ENCODE assay signal across 8 cellular contexts in genomic region chr1:214331827-214332423, GRCh38. TPM values are rescaled to one million over a fixed set of nuclear protein-coding genes. Genes with fewer than 3 reads are reported as not detected.
DNase-seq lines count a peak whose midpoint lies in the region; ATAC-seq and TF ChIP-seq lines count a peak whose summit lies in the region.

No MANE protein-coding gene starts in this region.

- no TSS peak for BruUV-seq in PC-3 (replicated peaks; lab: Mats Ljungman, UMichigan)

- H3K4me1 ChIP-seq in PC-3 (ENCODE audit: insufficient read depth, low read length): peaks cover 4% of the 10 kb centered on the region
- peaks cover 6 to 58% (median 21%) of the 10 kb centered on the region in 9 donors for H3K4me1 ChIP-seq in heart right ventricle

- intact Hi-C loops in PC-3 (cut with micrococcal nuclease): loop anchor here (2.0 to 5.0 kb wide), 2 partner anchors 220 to 1195 kb away; partner anchors contain the start of gene PTPN14
- intact Hi-C loops in heart right ventricle (cut with DNase I): loop anchor here in 9 of 10 donors (2.0 to 10.0 kb wide), 8 partner anchors 115 to 255 kb away; partner anchors contain the start of gene PTPN14 (in 2 of the 9)

- CTCF ChIA-PET in PC-3 (lab: Charles Lee): interaction anchor here (0.5 to 3.3 kb wide), 27 partner anchors 14 to 1195 kb away, joined by 3 to 46 read pairs (median 4); partner anchors contain the start of gene CENPF

- no peak overlapping the region for H2AFZ ChIP-seq in PC-3 (ENCODE audit: low read length)

- H3K4me2 ChIP-seq in PC-3 (ENCODE audit: low read length): no peak overlapping the region

- H3K4me3 ChIP-seq in PC-3 (ENCODE audit: low read length) (no peak overlapping the region), heart right ventricle (no peak overlapping the region)

- no peaks in the 10 kb centered on the region for H3K79me2 ChIP-seq in PC-3 (ENCODE audit: low read length)

- H3K9me3 ChIP-seq in PC-3 (ENCODE audit: low read length) (no peaks in the 10 kb centered on the region), heart right ventricle (no peaks in the 10 kb centered on the region)

- ATAC-seq in HG02759 (IDR thresholded peaks at IDR 0.05; ENCODE audit: unreplicated experiment) (peak; percentile 47), PC-3 (peak; percentile 33), heart right ventricle (peak in 1 of 8 donors; percentile 13)

- H3K27me3 ChIP-seq in PC-3 (ENCODE audit: low read length): no peaks in the 10 kb centered on the region
- no peaks in the 10 kb centered on the region for H3K27me3 ChIP-seq in heart right ventricle

- H3K9me2 ChIP-seq in PC-3 (replicated peaks; ENCODE audit: low read length): no peaks in the 10 kb centered on the region

- TF ChIP-seq CTCF in PC-3 (conservative IDR thresholded peaks at IDR 0.05; ENCODE audit: low read depth, low read length) (peak; percentile 98), heart right ventricle (IDR thresholded peaks at IDR 0.05) (peak; percentile 42 to 84 (median 68))

- no peak overlapping the region for H3K27ac ChIP-seq in PC-3 (ENCODE audit: low read length)
- H3K27ac ChIP-seq in heart right ventricle: peak overlapping the region in 7 of 10 donors; percentile 26 to 86 (median 53)

- POLR2A ChIA-PET in PC-3 (lab: Charles Lee; ENCODE audit: unreplicated experiment): interaction anchor here (1.0 kb wide), 1 partner anchor 220 kb away, joined by 7 read pairs; the partner anchor contains the start of gene PTPN14

- 73 to 76% methylated on average over 9 of the region's 9 CpGs for WGBS in heart right ventricle, 2 donors

- no peaks in the 10 kb centered on the region for H3F3A ChIP-seq in PC-3 (ENCODE audit: low read length, unreplicated experiment)

- H3K9ac ChIP-seq in PC-3 (ENCODE audit: low read length): no peak overlapping the region

- peaks cover 21% of the 10 kb centered on the region; the same call in 1 of the 2 replicates for H3K36me3 ChIP-seq in PC-3 (ENCODE audit: low read depth, low read length)
- peaks cover 0 to 78% (median 33%) of the 10 kb centered on the region in 9 donors for H3K36me3 ChIP-seq in heart right ventricle

- H4K20me1 ChIP-seq in PC-3 (ENCODE audit: low read length): no peaks in the 10 kb centered on the region

- DNase-seq in NCI-H510A treated with DMSO at 0.1 percent for 48 hours (lab: John Stamatoyannopoulos, UW): peak; percentile 19
- DNase-seq in NCI-H510A (lab: John Stamatoyannopoulos, UW): no peak
- DNase-seq in PC-3: peak; percentile 75
- DNase-seq in activated T-helper 9 cell treated with anti-CD3 and anti-CD28 coated beads, Interleukin-2, amount 50 U/mL, for 16 hours (ENCODE audit: low read depth): peak; percentile 12
- peak in 1 of 2 donors; percentile 27 for DNase-seq in heart right ventricle
- DNase-seq in stimulated activated CD4-positive, alpha-beta T cell treated with anti-CD3 and anti-CD28 coated beads, Interleukin-12 subunit alpha, Interleukin-12 subunit beta, amount 100 ng/mL, for 24 hours (ENCODE audit: low read depth in 2 of 2): peak; percentile 38 to 45
- DNase-seq in epidermal melanocyte (ENCODE audit: insufficient read length, low spot score): no peak

RNA-seq across cellular contexts. Expression of gene SMYD2, which starts 51.0 kb away (rescaled TPM):
- 92.6 and 124 TPM in 2 replicates for total RNA-seq in PC-3 (2014; rRNA removed)
- 100 to 1,000 TPM; 158 to 438 (median 356) TPM for total RNA-seq in heart right ventricle
- 100 to 1,000 TPM in 1 of 2 donors, 10 to 100 TPM in 1; 97.3 to 149 TPM for polyA plus RNA-seq in heart right ventricle

Comparison
In these comparisons a context has a peak if more than half of its experiments do, and no peak if none do; other contexts are left out.
1. DNase-seq: peak in NCI-H510A treated with DMSO at 0.1 percent for 48 hours (single experiment), PC-3 (single experiment), activated T-helper 9 cell treated with anti-CD3 and anti-CD28 coated beads, Interleukin-2, amount 50 U/mL, for 16 hours (single experiment) and stimulated activated CD4-positive, alpha-beta T cell treated with anti-CD3 and anti-CD28 coated beads, Interleukin-12 subunit alpha, Interleukin-12 subunit beta, amount 100 ng/mL, for 24 hours (2 of 2); none in NCI-H510A (single experiment) and epidermal melanocyte (single experiment).